ENCODE assay signal across 8 cellular contexts in genomic region chr6:18528084-18528743, GRCh38.
DNase-seq lines count a peak whose midpoint lies in the region; ATAC-seq and TF ChIP-seq lines count a peak whose summit lies in the region.

No MANE protein-coding gene starts in this region.

- no peaks in the 10 kb centered on the region for H3K36me3 ChIP-seq in DND-41 (ENCODE audit: insufficient read depth, low read length)
- no peaks in the 10 kb centered on the region for H3K36me3 ChIP-seq in adipocyte (ENCODE audit: control insufficient read depth, insufficient read depth, low read length, severe bottlenecking)

- H3K9ac ChIP-seq in DND-41 (ENCODE audit: low read depth, low read length) = no peak overlapping the region
- no peak overlapping the region for H3K9ac ChIP-seq in adipocyte (ENCODE audit: low read length)

- no peaks in the 10 kb centered on the region for H3K4me1 ChIP-seq in DND-41 (ENCODE audit: insufficient read depth, low read length)
- H3K4me1 ChIP-seq in adipocyte (ENCODE audit: control insufficient read depth, insufficient read depth, low read length) = peaks cover 2% of the 10 kb centered on the region

- H3K9me3 Mint-ChIP-seq in mesothelial cell of epicardium = no peaks in the 10 kb centered on the region
- H3K9me3 Mint-ChIP-seq in activated naive CD4-positive, alpha-beta T cell treated with anti-CD3 and anti-CD28 coated beads, Interleukin-2, amount 50 U/mL, for 72 hours = no peaks in the 10 kb centered on the region
- H3K9me3 Mint-ChIP-seq in activated CD4-positive, alpha-beta T cell treated with anti-CD3 and anti-CD28 coated beads, Interleukin-2, amount 10 ng/mL, durations not matched to agents 7 days and 5 days = no peaks in the 10 kb centered on the region

- H3K36me3 Mint-ChIP-seq in mesothelial cell of epicardium = no peaks in the 10 kb centered on the region
- no peaks in the 10 kb centered on the region for H3K36me3 Mint-ChIP-seq in activated naive CD4-positive, alpha-beta T cell treated with anti-CD3 and anti-CD28 coated beads, Interleukin-2, amount 50 U/mL, for 72 hours
- no peaks in the 10 kb centered on the region for H3K36me3 Mint-ChIP-seq in activated CD4-positive, alpha-beta T cell treated with anti-CD3 and anti-CD28 coated beads, Interleukin-2, amount 10 ng/mL, durations not matched to agents 7 days and 5 days (ENCODE audit: low read depth)

- no peak overlapping the region for H3K27ac Mint-ChIP-seq in mesothelial cell of epicardium
- H3K27ac Mint-ChIP-seq in activated naive CD4-positive, alpha-beta T cell treated with anti-CD3 and anti-CD28 coated beads, Interleukin-2, amount 50 U/mL, for 72 hours = no peak overlapping the region
- no peak overlapping the region for H3K27ac Mint-ChIP-seq in activated CD4-positive, alpha-beta T cell treated with anti-CD3 and anti-CD28 coated beads, Interleukin-2, amount 10 ng/mL, durations not matched to agents 7 days and 5 days

- ATAC-seq in DND-41 (ENCODE audit: insufficient read depth, low read depth) (no peak), GM19467 (IDR thresholded peaks at IDR 0.05; ENCODE audit: unreplicated experiment) (no peak)
- ATAC-seq in activated naive CD4-positive, alpha-beta T cell treated with anti-CD3 and anti-CD28 coated beads, Interleukin-2, amount 50 U/mL, for 72 hours = no peak

- H3K9me3 ChIP-seq in DND-41 (ENCODE audit: insufficient read depth, low read length, severe bottlenecking) = no peaks in the 10 kb centered on the region
- no peaks in the 10 kb centered on the region for H3K9me3 ChIP-seq in adipocyte (ENCODE audit: control insufficient read depth, low read length)

- H3K27me3 Mint-ChIP-seq in mesothelial cell of epicardium (ENCODE audit: low read depth) = peaks cover 4% of the 10 kb centered on the region
- H3K27me3 Mint-ChIP-seq in activated CD4-positive, alpha-beta T cell treated with anti-CD3 and anti-CD28 coated beads, Interleukin-2, amount 10 ng/mL, durations not matched to agents 7 days and 5 days = peaks cover 12% of the 10 kb centered on the region

- DNase-seq in DND-41 = no peak
- DNase-seq in NCI-H1436 (lab: John Stamatoyannopoulos, UW) = peak; percentile 61
- peak; percentile 69 for DNase-seq in adipocyte (ENCODE audit: low read depth)
- DNase-seq in mesothelial cell of epicardium (ENCODE audit: low spot score in 2 of 2, unreplicated experiment in 2 of 2) = no peak
- DNase-seq in activated naive CD4-positive, alpha-beta T cell treated with anti-CD3 and anti-CD28 coated beads, Interleukin-2, amount 50 U/mL, for 72 hours (ENCODE audit: low spot score in 2 of 2) = no peak
- DNase-seq in activated effector memory CD4-positive, alpha-beta T cell treated with Interleukin-2 at 50 U/mL for 16 hours = no peak
- no peak for DNase-seq in activated CD4-positive, alpha-beta T cell treated with anti-CD3 and anti-CD28 coated beads, Interleukin-2, amount 10 ng/mL, durations not matched to agents 7 days and 5 days

- no peak overlapping the region for H2AFZ ChIP-seq in DND-41 (ENCODE audit: low read depth, low read length)

- no peak overlapping the region for H3K4me2 ChIP-seq in DND-41 (ENCODE audit: insufficient read depth, low read length)

- TF ChIP-seq CTCF in DND-41 (IDR thresholded peaks at IDR 0.05; ENCODE audit: borderline replicate concordance, extremely low read depth, low read length, poor library complexity, severe bottlenecking) = peak; percentile 25
- peak; percentile 53 for TF ChIP-seq CTCF in mesothelial cell of epicardium (IDR thresholded peaks at IDR 0.05; ENCODE audit: unreplicated experiment)

- H3K4me3 ChIP-seq in DND-41 (ENCODE audit: low read depth in 1 of 2, low read length in 2 of 2) = no peak overlapping the region
- H3K4me3 ChIP-seq in adipocyte (ENCODE audit: low read length) = no peak overlapping the region

- CTCF ChIA-PET in activated CD4-positive, alpha-beta T cell treated with anti-CD3 and anti-CD28 coated beads, Interleukin-2, amount 10 ng/mL, durations not matched to agents 7 days and 5 days (lab: Charles Lee) = no interaction called here

- no peaks in the 10 kb centered on the region for H3K79me2 ChIP-seq in DND-41 (ENCODE audit: insufficient read depth, low read length)

- no peak overlapping the region for H3K4me3 Mint-ChIP-seq in mesothelial cell of epicardium
- H3K4me3 Mint-ChIP-seq in activated CD4-positive, alpha-beta T cell treated with anti-CD3 and anti-CD28 coated beads, Interleukin-2, amount 10 ng/mL, durations not matched to agents 7 days and 5 days = no peak overlapping the region

- H3K27me3 ChIP-seq in DND-41 (ENCODE audit: insufficient read depth, low read length, poor library complexity) (no peaks in the 10 kb centered on the region), adipocyte (replicated peaks; ENCODE audit: control insufficient read depth, insufficient read depth, low read length) (no peaks in the 10 kb centered on the region)

- no peaks in the 10 kb centered on the region for H4K20me1 ChIP-seq in DND-41 (ENCODE audit: insufficient read depth, low read length)

- H3K4me1 Mint-ChIP-seq in mesothelial cell of epicardium = no peaks in the 10 kb centered on the region
- H3K4me1 Mint-ChIP-seq in activated CD4-positive, alpha-beta T cell treated with anti-CD3 and anti-CD28 coated beads, Interleukin-2, amount 10 ng/mL, durations not matched to agents 7 days and 5 days = no peaks in the 10 kb centered on the region

- POLR2A ChIA-PET in activated CD4-positive, alpha-beta T cell treated with anti-CD3 and anti-CD28 coated beads, Interleukin-2, amount 10 ng/mL, durations not matched to agents 7 days and 5 days (lab: Charles Lee) = no interaction called here

- no peak overlapping the region for H3K27ac ChIP-seq in DND-41 (ENCODE audit: low read length)

Comparison
In these comparisons a context has a peak if more than half of its experiments do, and no peak if none do; other contexts are left out.
1. DNase-seq: peak in NCI-H1436 (single experiment) and adipocyte (single experiment); none in DND-41 (single experiment), mesothelial cell of epicardium (0 of 2), activated naive CD4-positive, alpha-beta T cell treated with anti-CD3 and anti-CD28 coated beads, Interleukin-2, amount 50 U/mL, for 72 hours (0 of 2), activated effector memory CD4-positive, alpha-beta T cell treated with Interleukin-2 at 50 U/mL for 16 hours (single experiment) and activated CD4-positive, alpha-beta T cell treated with anti-CD3 and anti-CD28 coated beads, Interleukin-2, amount 10 ng/mL, durations not matched to agents 7 days and 5 days (single experiment).